ENCODE assay signal across 1 cellular context in genomic region chr1:100700586-100700985, GRCh38.
TF ChIP-seq lines count a peak whose summit lies in the region.

No MANE protein-coding gene starts in this region.

TF ChIP-seq in WTC11, 78 proteins besides CTCF, POLR2A, EP300 and RAD21 (continued from another document):
- TF ChIP-seq ARID4B (CRISPR knock-in tag; IDR thresholded peaks at IDR 0.05; ENCODE audit: borderline replicate concordance) (no peak), PRRX2 (CRISPR knock-in tag; IDR thresholded peaks at IDR 0.05) (no peak), SMAD3 (CRISPR knock-in tag; IDR thresholded peaks at IDR 0.05; ENCODE audit: borderline replicate concordance) (no peak), SOX15 (CRISPR knock-in tag; IDR thresholded peaks at IDR 0.05) (no peak), ZBTB21 (CRISPR knock-in tag; IDR thresholded peaks at IDR 0.05; ENCODE audit: borderline replicate concordance) (no peak), ETV6 (CRISPR knock-in tag; IDR thresholded peaks at IDR 0.05) (no peak), OVOL2 (CRISPR knock-in tag; IDR thresholded peaks at IDR 0.05; ENCODE audit: borderline replicate concordance) (no peak), IRF1 (CRISPR knock-in tag; IDR thresholded peaks at IDR 0.05) (no peak), ZNF138 (CRISPR knock-in tag; conservative IDR thresholded peaks at IDR 0.05) (no peak), ZNF512 (CRISPR knock-in tag; IDR thresholded peaks at IDR 0.05; ENCODE audit: borderline replicate concordance) (no peak), NR3C1 (CRISPR knock-in tag; conservative IDR thresholded peaks at IDR 0.05; ENCODE audit: low read depth) (no peak), RELA (CRISPR knock-in tag; IDR thresholded peaks at IDR 0.05; ENCODE audit: borderline replicate concordance) (no peak), ATF6 (CRISPR knock-in tag; IDR thresholded peaks at IDR 0.05) (no peak)
